Comparison of ENCODE assay signal across 9 cellular contexts in the genomic region with DNA sequence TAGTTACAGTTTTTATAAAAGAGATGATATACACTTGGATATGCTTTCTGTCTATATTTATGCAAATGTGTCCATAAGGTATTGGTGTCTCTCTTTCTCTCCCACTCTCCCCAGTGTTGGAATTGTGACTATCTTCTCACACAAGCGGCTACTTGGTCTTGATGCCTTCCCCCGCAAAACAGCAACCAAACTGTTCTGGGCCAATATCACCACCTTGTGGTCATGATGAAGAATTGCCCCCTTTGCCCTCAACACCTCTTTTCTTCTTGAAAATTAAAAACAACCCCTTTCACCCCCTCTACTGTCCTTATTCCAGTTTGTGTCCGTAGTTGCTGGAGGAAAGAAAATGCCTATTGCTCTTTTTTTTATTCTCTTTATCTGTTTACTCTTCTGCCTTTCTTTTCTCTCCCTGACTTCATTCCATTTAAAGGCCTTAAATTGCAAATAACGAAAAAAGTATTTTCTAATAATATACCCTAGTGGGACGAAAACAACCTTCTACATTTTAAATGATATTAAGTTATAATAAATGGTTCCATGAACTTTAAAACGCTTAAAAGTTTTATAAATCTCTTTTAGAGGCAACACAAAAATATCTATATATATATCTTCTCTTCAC.
DNase-seq lines count a peak whose midpoint lies in the region; FAIRE-seq and TF ChIP-seq lines count a peak whose summit lies in the region.
"Had no signal": no experiment of that assay in that cellular context is flagged by ENCODE, and none has a peak within 500 bp of the region (broad histone marks: within the 10 kb centered on the region; RNA-seq: fewer than 3 reads in every experiment).

No MANE protein-coding gene starts in this region.

- peak; percentile 34 for DNase-seq in SIG-M5 treated with dmso at 0.1 percent for 504 hours (lab: John Stamatoyannopoulos, UW; ENCODE audit: unreplicated experiment)
- no peak for DNase-seq in SIG-M5 (lab: John Stamatoyannopoulos, UW)
- peak; percentile 78 for DNase-seq in Jurkat, Clone E6-1 (ENCODE audit: low read depth, low spot score)
- DNase-seq in SW480 (ENCODE audit: low spot score): peak; percentile 46
- DNase-seq in fibroblast of pulmonary artery (ENCODE audit: low read depth): peak; percentile 10
- peak; percentile 40 for DNase-seq in urothelium cell line (ENCODE audit: low spot score)
- DNase-seq in putamen (ENCODE audit: low spot score): no peak
- DNase-seq in NCI-H1694 (lab: John Stamatoyannopoulos, UW): no peak

- no peak for FAIRE-seq in urothelium cell line (lab: Jason Lieb, UNC)
- FAIRE-seq: G401.6 had no signal

- H3K4me3 ChIP-seq in Jurkat, Clone E6-1 (ENCODE audit: low read length): no peak overlapping the region
- H3K4me3 ChIP-seq in fibroblast of pulmonary artery (replicated peaks; ENCODE audit: low read depth, low read length): no peak overlapping the region

- peak; percentile 33 for TF ChIP-seq CTCF in fibroblast of pulmonary artery (IDR thresholded peaks at IDR 0.05; ENCODE audit: low read length, missing control alignments)

Comparison
In these comparisons a context has a peak if more than half of its experiments do, and no peak if none do; other contexts are left out.
1. DNase-seq: peak in SIG-M5 treated with dmso at 0.1 percent for 504 hours (single experiment), Jurkat, Clone E6-1 (single experiment), SW480 (single experiment), fibroblast of pulmonary artery (single experiment) and urothelium cell line (single experiment); none in SIG-M5 (single experiment), putamen (single experiment) and NCI-H1694 (single experiment).